ENCODE assay signal across 25 cellular contexts in the genomic region with DNA sequence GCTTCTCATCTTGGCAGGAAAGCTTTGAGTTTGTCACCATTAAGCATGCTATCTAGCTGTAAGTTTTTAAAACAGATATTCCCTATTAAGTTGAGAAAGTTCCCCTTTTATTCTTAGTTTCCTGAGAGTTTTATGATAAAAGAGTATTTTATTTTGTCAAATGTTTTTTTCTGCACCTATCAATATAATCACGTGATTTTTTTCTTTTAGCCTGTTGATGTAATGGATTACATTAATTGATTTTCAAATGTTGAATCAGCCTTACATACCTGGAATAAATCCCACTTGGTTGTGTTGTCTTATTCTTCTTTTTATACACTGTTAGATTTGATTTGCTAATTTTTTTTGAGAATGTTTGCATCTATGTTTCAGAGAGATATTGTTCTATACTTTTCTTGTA.
"Had no signal": no experiment of that assay in that cellular context is flagged by ENCODE, and none has a peak within 500 bp of the region (broad histone marks: within the 10 kb centered on the region; RNA-seq: fewer than 3 reads in every experiment).

No MANE protein-coding gene starts in this region.

- FAIRE-seq: endothelial cell of umbilical vein, frontal cortex had no signal

- ATAC-seq: effector memory CD8-positive, alpha-beta T cell; esophagus mucosa; foreskin keratinocyte; gastrocnemius medialis; gastroesophageal sphincter; heart left ventricle; heart right ventricle had no signal

- H3K27ac ChIP-seq: colonic mucosa, coronary artery, epithelial cell of prostate, esophagus muscularis mucosa, esophagus squamous epithelium, foreskin keratinocyte, gastrocnemius medialis, gastroesophageal sphincter, heart left ventricle, heart right ventricle had no signal

- H3K4me1 ChIP-seq: colonic mucosa, esophagus muscularis mucosa, esophagus squamous epithelium, foreskin keratinocyte, gastrocnemius medialis, gastroesophageal sphincter, heart left ventricle had no signal

- H3K27me3 ChIP-seq: colonic mucosa, esophagus muscularis mucosa, esophagus squamous epithelium, gastrocnemius medialis, gastroesophageal sphincter, heart left ventricle, heart right ventricle had no signal

- H3K9me3 ChIP-seq: colonic mucosa, esophagus squamous epithelium, gastrocnemius medialis had no signal

- H3K4me3 ChIP-seq: colonic mucosa, coronary artery, esophagus muscularis mucosa, esophagus squamous epithelium, gastrocnemius medialis, gastroesophageal sphincter, heart left ventricle, heart right ventricle had no signal

- DNase-seq: colonic mucosa; cortex of kidney; dermis blood vessel endothelial cell; effector CD4-positive, alpha-beta T cell; effector CD8-positive, alpha-beta T cell; effector memory CD4-positive, alpha-beta T cell; effector memory CD8-positive, alpha-beta T cell; endodermal cell; erythroblast; esophagus squamous epithelium; foreskin fibroblast; foreskin keratinocyte; foreskin melanocyte; gastrocnemius medialis; glutamatergic neuron; head of caudate nucleus; heart left ventricle; heart right ventricle had no signal

- H3K36me3 ChIP-seq: colonic mucosa, esophagus muscularis mucosa, esophagus squamous epithelium, gastrocnemius medialis, gastroesophageal sphincter, heart left ventricle, heart right ventricle had no signal
